In genomic region chr19:11513946-11514345, GRCh38 we compare ENCODE assay signal across 1 cellular context.
A peak's percentile ranks its signal among the peaks of the same experiment; 100 is the strongest.
TF ChIP-seq lines count a peak whose summit lies in the region.

No MANE protein-coding gene starts in this region.

TF ChIP-seq in HepG2, 621 proteins besides CTCF, POLR2A, EP300 and RAD21:
- TF ChIP-seq AGO2 (optimal IDR thresholded peaks at IDR 0.05; ENCODE audit: low read depth, low read length) (peak; percentile 44), ZBTB2 (CRISPR knock-in tag; IDR thresholded peaks at IDR 0.05; ENCODE audit: low read depth) (no peak)
TF ChIP-seq in HepG2: peak in this region for 1.
